13 cellular contexts compared by ENCODE assay signal in the genomic region with DNA sequence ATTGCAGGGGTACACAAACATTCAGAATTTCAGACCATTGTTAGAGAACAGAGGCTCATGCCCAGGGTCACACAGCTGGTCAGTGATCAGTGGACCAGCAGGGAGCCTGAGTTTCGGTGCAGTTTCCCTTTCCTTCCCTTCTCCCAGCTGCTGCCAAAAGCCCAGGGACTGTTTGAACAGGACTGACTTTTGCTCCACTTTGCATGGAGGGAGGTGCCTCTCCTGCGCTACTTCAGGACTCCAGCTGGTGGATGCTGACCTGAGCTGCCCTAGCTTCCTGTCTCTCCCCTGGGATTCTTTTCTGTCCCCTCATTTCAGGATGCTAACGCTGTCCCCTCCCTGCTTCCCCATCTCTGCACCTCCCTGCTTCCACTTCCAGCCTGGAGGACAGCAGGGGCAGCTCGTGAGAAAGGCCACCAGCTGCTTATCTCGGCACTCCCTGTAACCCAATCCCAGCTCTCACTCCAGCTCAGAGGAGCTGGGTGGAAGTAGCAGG. TPM values are rescaled to one million over a fixed set of nuclear protein-coding genes. Genes with fewer than 3 reads are reported as not detected.
A peak's percentile ranks its signal among the peaks of the same experiment; 100 is the strongest.
DNase-seq lines count a peak whose midpoint lies in the region; FAIRE-seq and TF ChIP-seq lines count a peak whose summit lies in the region.
"Had no signal": no experiment of that assay in that cellular context is flagged by ENCODE, and none has a peak within 500 bp of the region (broad histone marks: within the 10 kb centered on the region; RNA-seq: fewer than 3 reads in every experiment).

No MANE protein-coding gene starts in this region.

- H3K9me3 Mint-ChIP-seq in glutamatergic neuron (ENCODE audit: unreplicated experiment): peaks cover 1% of the 10 kb centered on the region
- H3K9me3 Mint-ChIP-seq: naive B cell had no signal

- intact Hi-C loops in dorsolateral prefrontal cortex (cut with DNase I): no loop called here

- no peak for FAIRE-seq in GM12891 (lab: Jason Lieb, UNC)
- FAIRE-seq: endometrium had no signal

- H3K4me3 ChIP-seq in mucosa of rectum (ENCODE audit: low read length in 2 of 2) (peak overlapping the region in 1 of 2 donors; percentile 37), dorsolateral prefrontal cortex (no peak overlapping the region)

- no peaks in the 10 kb centered on the region for H3K36me3 ChIP-seq in mucosa of rectum (ENCODE audit: control insufficient read depth in 2 of 2, insufficient read depth in 2 of 2, low read length in 2 of 2)

- H3K27me3 ChIP-seq in mucosa of rectum (ENCODE audit: control insufficient read depth in 2 of 2, insufficient read depth in 2 of 2, low read length in 2 of 2): peaks cover 0 to 2% of the 10 kb centered on the region in 2 donors
- peaks cover 0 to 9% (median 0%) of the 10 kb centered on the region in 45 donors for H3K27me3 ChIP-seq in dorsolateral prefrontal cortex

- H3K36me3 Mint-ChIP-seq in glutamatergic neuron (ENCODE audit: unreplicated experiment): no peaks in the 10 kb centered on the region

- H3K4me1 Mint-ChIP-seq in glutamatergic neuron (ENCODE audit: low read depth, unreplicated experiment): peaks cover 15% of the 10 kb centered on the region

- no peak for TF ChIP-seq POLR2A in GM12891 (IDR thresholded peaks at IDR 0.05; ENCODE audit: low read depth, low read length)

- peak; percentile 78 for DNase-seq in DMS 273 (lab: John Stamatoyannopoulos, UW; ENCODE audit: unreplicated experiment)
- peak; percentile 60 for DNase-seq in NCI-H2171 (lab: John Stamatoyannopoulos, UW)
- DNase-seq in glutamatergic neuron: peak; percentile 41
- DNase-seq in putamen (ENCODE audit: low spot score): no peak
- no peak for DNase-seq in dorsolateral prefrontal cortex
- DNase-seq in activated CD4-positive, alpha-beta T cell treated with anti-CD3 and anti-CD28 coated beads for 48 hours: no peak
- no peak for DNase-seq in GM12891 (ENCODE audit: insufficient read length, low spot score)
- DNase-seq: activated T-cell treated with anti-CD3 and anti-CD28 coated beads, Interleukin-2, amount 50 U/mL, for 1 hour; amygdala; C1 segment of cervical spinal cord; naive B cell had no signal

- H3K9me3 ChIP-seq in mucosa of rectum (ENCODE audit: control insufficient read depth in 2 of 2, low read length in 2 of 2): no peaks in the 10 kb centered on the region

- peak overlapping the region; percentile 46 for H3K27ac Mint-ChIP-seq in glutamatergic neuron (ENCODE audit: unreplicated experiment)
- H3K27ac Mint-ChIP-seq: naive B cell had no signal

- no peak overlapping the region for H3K9ac ChIP-seq in mucosa of rectum (ENCODE audit: low read depth in 1 of 2, low read length in 2 of 2)

- no peak for TF ChIP-seq CTCF in glutamatergic neuron (IDR thresholded peaks at IDR 0.05; ENCODE audit: partially characterized antibody, unreplicated experiment)
- TF ChIP-seq CTCF in dorsolateral prefrontal cortex (IDR thresholded peaks at IDR 0.05 in 54 of 56, conservative IDR thresholded peaks at IDR 0.05 in 2 of 56; ENCODE audit: low read depth in 1 of 56, partially characterized antibody in 56 of 56): no peak

- H3K4me3 Mint-ChIP-seq in glutamatergic neuron (ENCODE audit: unreplicated experiment): peak overlapping the region; percentile 70
- H3K4me3 Mint-ChIP-seq: naive B cell had no signal

- H3K4me1 ChIP-seq in mucosa of rectum (ENCODE audit: control insufficient read depth in 2 of 2, insufficient read depth in 2 of 2, low read length in 2 of 2): peaks cover 13 to 21% of the 10 kb centered on the region in 2 donors

- H3K27ac ChIP-seq in mucosa of rectum (ENCODE audit: low read depth in 2 of 2, low read length in 2 of 2) (peak overlapping the region; percentile 19 to 38), dorsolateral prefrontal cortex (no peak overlapping the region)

- peaks cover 3% of the 10 kb centered on the region for H3K27me3 Mint-ChIP-seq in glutamatergic neuron (ENCODE audit: unreplicated experiment)

TF ChIP-seq in GM12891, 5 proteins besides CTCF, POLR2A, EP300 and RAD21:
- TF ChIP-seq SPI1 (IDR thresholded peaks at IDR 0.05; ENCODE audit: low read depth, low read length): no peak
- TF ChIP-seq POU2F2 (IDR thresholded peaks at IDR 0.05; ENCODE audit: low read depth, low read length): no peak
- TF ChIP-seq TAF1 (IDR thresholded peaks at IDR 0.05; ENCODE audit: low read depth, low read length): no peak
- TF ChIP-seq POLR2AphosphoS5 (IDR thresholded peaks at IDR 0.05; ENCODE audit: low read depth, low read length): no peak
- no peak for TF ChIP-seq PAX5 (IDR thresholded peaks at IDR 0.05; ENCODE audit: insufficient read depth, low read length, severe bottlenecking)

RNA-seq across cellular contexts. Expression of a gene that starts 14.5 kb away (rescaled TPM):
- total RNA-seq in glutamatergic neuron (ENCODE audit: unreplicated experiment) (0.12 TPM), dorsolateral prefrontal cortex (1 to 10 TPM in 2 of 120 experiments, under 1 TPM in 103, not detected in 15; 0.07 to 1.3 (median 0.38) TPM)
- not detected for polyA plus RNA-seq in GM12891 (2012; ENCODE audit: low read depth, missing spikeins)

Comparison
In these comparisons a context has a peak if more than half of its experiments do, and no peak if none do; other contexts are left out.
1. DNase-seq: peak in DMS 273 (single experiment), NCI-H2171 (single experiment) and glutamatergic neuron (single experiment); none in putamen (single experiment), dorsolateral prefrontal cortex (0 of 10), activated CD4-positive, alpha-beta T cell treated with anti-CD3 and anti-CD28 coated beads for 48 hours (single experiment) and GM12891 (single experiment).
2. H3K27ac ChIP-seq: peak in mucosa of rectum (2 of 2); none in dorsolateral prefrontal cortex (0 of 59).